ENCODE assay signal across 17 cellular contexts in the genomic region with DNA sequence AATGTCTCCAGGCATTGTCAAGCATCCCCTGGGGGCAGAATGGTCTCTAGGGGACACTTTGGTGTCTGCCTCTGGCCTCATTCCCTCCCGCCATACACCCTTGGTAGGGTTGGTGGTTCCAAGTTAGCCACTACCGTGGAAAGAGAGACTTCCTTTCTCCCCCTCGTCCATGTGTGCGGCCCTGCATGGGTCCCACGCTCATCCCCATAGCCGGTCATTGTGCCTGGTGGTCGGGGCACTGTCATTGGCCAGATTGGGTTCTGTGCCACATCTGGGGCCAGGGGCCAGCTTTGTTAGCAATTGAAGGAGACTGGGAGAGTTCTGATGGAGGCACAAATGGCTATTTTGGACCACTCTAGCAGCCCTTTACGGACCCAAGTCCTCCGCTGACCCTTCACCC. TPM values are rescaled to one million over a fixed set of nuclear protein-coding genes. Genes with fewer than 3 reads are reported as not detected.
DNase-seq lines count a peak whose midpoint lies in the region; ATAC-seq, FAIRE-seq and TF ChIP-seq lines count a peak whose summit lies in the region.
"Had no signal": no experiment of that assay in that cellular context is flagged by ENCODE, and none has a peak within 500 bp of the region (broad histone marks: within the 10 kb centered on the region; RNA-seq: fewer than 3 reads in every experiment).

No MANE protein-coding gene starts in this region.

- dilution Hi-C loops in endothelial cell of umbilical vein (cut with MboI; ENCODE audit: extremely low pct_ligation_motif_present, low sequenced_read_pairs) = no loop called here

- H3K18ac ChIP-seq in neuronal stem cell (ENCODE audit: low read length) = peak overlapping the region; percentile 87

- H3K27me3 ChIP-seq in liver (ENCODE audit: control insufficient read depth in 4 of 4, insufficient read depth in 4 of 4, low read length in 3 of 4) = no peaks in the 10 kb centered on the region
- H3K27me3 ChIP-seq in HepG2 (ENCODE audit: control insufficient read depth in 1 of 2, insufficient read depth in 2 of 2, low read length in 2 of 2) = no peaks in the 10 kb centered on the region
- H3K27me3 ChIP-seq in endothelial cell of umbilical vein (ENCODE audit: control insufficient read depth in 2 of 2, insufficient read depth in 2 of 2, low read length in 2 of 2) = no peaks in the 10 kb centered on the region
- no peaks in the 10 kb centered on the region for H3K27me3 ChIP-seq in neuronal stem cell (ENCODE audit: control insufficient read depth in 3 of 3, insufficient read depth in 3 of 3, low read depth in 1 of 3, low read length in 3 of 3)
- H3K27me3 ChIP-seq: sigmoid colon had no signal

- no peak overlapping the region for H3K23ac ChIP-seq in neuronal stem cell (ENCODE audit: low read depth, low read length, poor library complexity)

- no peak overlapping the region for H4K91ac ChIP-seq in neuronal stem cell (ENCODE audit: low read depth, low read length, poor library complexity)

- H3K4me3 Mint-ChIP-seq in activated CD4-positive, alpha-beta T cell treated with anti-CD3 and anti-CD28 coated beads, Interleukin-2, amount 10 ng/mL, durations not matched to agents 24 days and 14 days = no peak overlapping the region
- H3K4me3 Mint-ChIP-seq: activated CD4-positive, alpha-beta memory T cell treated with anti-CD3 and anti-CD28 coated beads, Interleukin-2, amount 10 ng/mL, durations not matched to agents 7 days and 5 days; activated naive CD8-positive, alpha-beta T cell treated with anti-CD3 and anti-CD28 coated beads, Interleukin-2, amount 10 ng/mL, durations not matched to agents 7 days and 5 days; CD14-positive monocyte; central memory CD8-positive, alpha-beta T cell had no signal

- no peak overlapping the region for H3K4ac ChIP-seq in neuronal stem cell (ENCODE audit: low read length)

- POLR2A ChIA-PET in HepG2 (lab: Yijun Ruan, JAX) (no interaction called here), endothelial cell of umbilical vein (lab: Charles Lee) (no interaction called here)

- H3K27me3 Mint-ChIP-seq in activated CD4-positive, alpha-beta T cell treated with anti-CD3 and anti-CD28 coated beads, Interleukin-2, amount 10 ng/mL, durations not matched to agents 24 days and 14 days = peaks cover 3% of the 10 kb centered on the region

- H2BK15ac ChIP-seq in neuronal stem cell (ENCODE audit: low read length) = no peak overlapping the region

- H3K36me3 ChIP-seq in liver (ENCODE audit: control insufficient read depth in 4 of 4, insufficient read depth in 3 of 4, low read depth in 1 of 4, low read length in 3 of 4) (no peaks in the 10 kb centered on the region), HepG2 (replicated peaks in 1 of 2; ENCODE audit: control insufficient read depth in 1 of 2, insufficient read depth in 2 of 2, low read length in 2 of 2) (no peaks in the 10 kb centered on the region), endothelial cell of umbilical vein (ENCODE audit: control insufficient read depth in 2 of 2, extremely low read depth in 1 of 2, insufficient read depth in 2 of 2, low read length in 2 of 2) (no peaks in the 10 kb centered on the region), neuronal stem cell (replicated peaks in 1 of 2; ENCODE audit: control insufficient read depth in 2 of 2, insufficient read depth in 2 of 2, low read length in 2 of 2) (no peaks in the 10 kb centered on the region)
- H3K36me3 ChIP-seq: sigmoid colon had no signal

- H2BK12ac ChIP-seq in neuronal stem cell (ENCODE audit: low read length) = peak overlapping the region; percentile 22

- no peaks in the 10 kb centered on the region for H3K36me3 Mint-ChIP-seq in activated CD4-positive, alpha-beta T cell treated with anti-CD3 and anti-CD28 coated beads, Interleukin-2, amount 10 ng/mL, durations not matched to agents 24 days and 14 days (ENCODE audit: low read depth)
- H3K36me3 Mint-ChIP-seq: activated naive CD8-positive, alpha-beta T cell treated with anti-CD3 and anti-CD28 coated beads, Interleukin-2, amount 10 ng/mL, durations not matched to agents 7 days and 5 days had no signal

- H3K4me1 ChIP-seq in liver (ENCODE audit: control insufficient read depth in 4 of 4, insufficient read depth in 4 of 4, low read length in 3 of 4) = peaks cover 13 to 26% (median 21%) of the 10 kb centered on the region in 4 donors
- peaks cover 12% of the 10 kb centered on the region for H3K4me1 ChIP-seq in HepG2 (ENCODE audit: insufficient read depth, low read length)
- H3K4me1 ChIP-seq in endothelial cell of umbilical vein (ENCODE audit: control insufficient read depth, extremely low read depth, insufficient read depth, low read length) = peaks cover 28% of the 10 kb centered on the region
- H3K4me1 ChIP-seq in neuronal stem cell (ENCODE audit: control insufficient read depth in 2 of 2, insufficient read depth in 1 of 2, low read depth in 1 of 2, low read length in 2 of 2) = peaks cover 2 to 16% of the 10 kb centered on the region in 2 donors

- H3K27ac Mint-ChIP-seq in activated CD4-positive, alpha-beta T cell treated with anti-CD3 and anti-CD28 coated beads, Interleukin-2, amount 10 ng/mL, durations not matched to agents 24 days and 14 days = no peak overlapping the region
- H3K27ac Mint-ChIP-seq: activated CD4-positive, alpha-beta memory T cell treated with anti-CD3 and anti-CD28 coated beads, Interleukin-2, amount 10 ng/mL, durations not matched to agents 7 days and 5 days; activated naive CD8-positive, alpha-beta T cell treated with anti-CD3 and anti-CD28 coated beads, Interleukin-2, amount 10 ng/mL, durations not matched to agents 7 days and 5 days had no signal

- H2BK120ac ChIP-seq in neuronal stem cell (ENCODE audit: low read depth, low read length) = no peak overlapping the region

- H3K4me2 ChIP-seq in HepG2 (ENCODE audit: low read depth, low read length) (no peak overlapping the region), endothelial cell of umbilical vein (ENCODE audit: insufficient read depth, low read length) (no peak overlapping the region), neuronal stem cell (ENCODE audit: insufficient read depth, low read length, poor library complexity, severe bottlenecking) (peak overlapping the region; percentile 11)

- H4K20me1 ChIP-seq in HepG2 (ENCODE audit: insufficient read depth, low read length) (no peaks in the 10 kb centered on the region), endothelial cell of umbilical vein (replicated peaks; ENCODE audit: control insufficient read depth, extremely low read depth, insufficient read depth, low read length) (no peaks in the 10 kb centered on the region)

- H3K9me3 Mint-ChIP-seq in activated CD4-positive, alpha-beta T cell treated with anti-CD3 and anti-CD28 coated beads, Interleukin-2, amount 10 ng/mL, durations not matched to agents 24 days and 14 days = no peaks in the 10 kb centered on the region
- H3K9me3 Mint-ChIP-seq: activated CD4-positive, alpha-beta memory T cell treated with anti-CD3 and anti-CD28 coated beads, Interleukin-2, amount 10 ng/mL, durations not matched to agents 7 days and 5 days; activated naive CD8-positive, alpha-beta T cell treated with anti-CD3 and anti-CD28 coated beads, Interleukin-2, amount 10 ng/mL, durations not matched to agents 7 days and 5 days; central memory CD8-positive, alpha-beta T cell had no signal

- peak overlapping the region; percentile 39 to 86 for H3K27ac ChIP-seq in liver (ENCODE audit: low read depth in 1 of 2, low read length in 2 of 2)
- H3K27ac ChIP-seq in HepG2 (ENCODE audit: extremely low read length, insufficient read depth, low read length) = no peak overlapping the region
- peak overlapping the region; percentile 60 for H3K27ac ChIP-seq in endothelial cell of umbilical vein (ENCODE audit: insufficient read depth, low read depth, low read length)
- peak overlapping the region; percentile 92 for H3K27ac ChIP-seq in neuronal stem cell (replicated peaks; ENCODE audit: low read length)
- H3K27ac ChIP-seq in coronary artery = peak overlapping the region in 1 of 2 donors; percentile 2

- TF ChIP-seq POLR2A in HepG2 (IDR thresholded peaks at IDR 0.05; ENCODE audit: insufficient read depth in 1 of 2, low read depth in 2 of 2, low read length in 2 of 2) (no peak), endothelial cell of umbilical vein (IDR thresholded peaks at IDR 0.05; ENCODE audit: low read depth, low read length) (no peak)

- peaks cover 5% of the 10 kb centered on the region for H3K79me1 ChIP-seq in neuronal stem cell (ENCODE audit: low read depth, low read length)

- no peak overlapping the region for H2AFZ ChIP-seq in HepG2 (ENCODE audit: low read length)
- no peak overlapping the region for H2AFZ ChIP-seq in endothelial cell of umbilical vein (ENCODE audit: low read depth, low read length)
- H2AFZ ChIP-seq in neuronal stem cell (ENCODE audit: low read length) = no peak overlapping the region

- H3K4me1 Mint-ChIP-seq in activated CD4-positive, alpha-beta T cell treated with anti-CD3 and anti-CD28 coated beads, Interleukin-2, amount 10 ng/mL, durations not matched to agents 24 days and 14 days = peaks cover 2% of the 10 kb centered on the region
- H3K4me1 Mint-ChIP-seq: central memory CD8-positive, alpha-beta T cell had no signal

- H3K9me3 ChIP-seq in liver (ENCODE audit: control insufficient read depth in 4 of 4, low read length in 3 of 4) = no peaks in the 10 kb centered on the region
- H3K9me3 ChIP-seq in HepG2 (ENCODE audit: low read length) = no peaks in the 10 kb centered on the region
- no peaks in the 10 kb centered on the region for H3K9me3 ChIP-seq in endothelial cell of umbilical vein (replicated peaks; ENCODE audit: control insufficient read depth, insufficient read depth, low read length)
- no peaks in the 10 kb centered on the region for H3K9me3 ChIP-seq in neuronal stem cell (replicated peaks in 1 of 2; ENCODE audit: control insufficient read depth in 2 of 2, insufficient read depth in 1 of 2, low read depth in 1 of 2, low read length in 2 of 2)
- H3K9me3 ChIP-seq: sigmoid colon had no signal

- no peak overlapping the region for H3K4me3 ChIP-seq in liver (ENCODE audit: low read depth in 1 of 3, low read length in 3 of 3)
- no peak overlapping the region for H3K4me3 ChIP-seq in HepG2 (replicated peaks in 1 of 3; ENCODE audit: insufficient read depth in 1 of 3, low read depth in 2 of 3, low read length in 3 of 3)
- no peak overlapping the region for H3K4me3 ChIP-seq in endothelial cell of umbilical vein (replicated peaks in 1 of 3; ENCODE audit: insufficient read depth in 1 of 3, low read depth in 1 of 3, low read length in 3 of 3)
- no peak overlapping the region for H3K4me3 ChIP-seq in neuronal stem cell (ENCODE audit: low read length in 2 of 2)
- H3K4me3 ChIP-seq in coronary artery = no peak overlapping the region

- in situ Hi-C loops in HepG2 (cut with HindIII; ENCODE audit: extremely low pct_ligation_motif_present, low pct_unique_long_range_greater_than_20kb) = no loop called here

- TF ChIP-seq RAD21 in liver (IDR thresholded peaks at IDR 0.05) = no peak
- no peak for TF ChIP-seq RAD21 in HepG2 (CRISPR knock-in tag; IDR thresholded peaks at IDR 0.05)

- no peaks in the 10 kb centered on the region for H3K9me1 ChIP-seq in endothelial cell of umbilical vein (replicated peaks; ENCODE audit: control insufficient read depth, extremely low read depth, insufficient read depth, low read length)

- CTCF ChIA-PET in HepG2 (lab: Yijun Ruan, JAX; ENCODE audit: low intra/inter-chr PET ratio, low total read pairs) (no interaction called here), endothelial cell of umbilical vein (lab: Charles Lee) (interaction anchor here (6.0 kb wide), 1 partner anchor 14 kb away, joined by 29 read pairs; no protein-coding TSS in a partner anchor)

- H3K14ac ChIP-seq in neuronal stem cell (ENCODE audit: low read length) = no peak overlapping the region

- H2AK5ac ChIP-seq in neuronal stem cell (ENCODE audit: low read depth, low read length) = peak overlapping the region; percentile 63

- whole genome bisulfite sequencing in liver = 91% methylated on average over 9 of the region's 9 CpGs
- 100% methylated on average over 2 of the region's 9 CpGs for WGBS in HepG2 (ENCODE audit: low lambda C conversion rate)
- no CpG with 5 or more reads among the region's 9 CpGs for WGBS in neuronal stem cell (ENCODE audit: extremely low coverage in 2 of 2, insufficient read length in 2 of 2, insufficient replicate concordance in 1 of 2), 2 donors

- no peak overlapping the region for H4K8ac ChIP-seq in neuronal stem cell (ENCODE audit: low read depth, low read length)

- TF ChIP-seq EP300 in HepG2 (IDR thresholded peaks at IDR 0.05; ENCODE audit: low read depth in 2 of 2, low read length in 2 of 2) = no peak
- no peak for TF ChIP-seq EP300 in HepG2 (CRISPR knock-in tag; IDR thresholded peaks at IDR 0.05; ENCODE audit: borderline replicate concordance)

- H2BK5ac ChIP-seq in neuronal stem cell (ENCODE audit: low read length) = no peak overlapping the region

- ATAC-seq in HepG2 = no peak
- ATAC-seq: PC-3 had no signal

- no peak for DNase-seq in HepG2 (ENCODE audit: low spot score)
- no peak for DNase-seq in endothelial cell of umbilical vein (ENCODE audit: low read depth, low spot score)
- DNase-seq in neuronal stem cell (ENCODE audit: low spot score) = no peak
- no peak for DNase-seq in coronary artery (ENCODE audit: low spot score)
- no peak for DNase-seq in NCI-H2227 (lab: John Stamatoyannopoulos, UW; ENCODE audit: unreplicated experiment)
- no peak for DNase-seq in NCI-H1436 treated with DMSO at 0.1 percent for 48 hours (lab: John Stamatoyannopoulos, UW)
- DNase-seq in activated CD4-positive, alpha-beta T cell treated with anti-CD3 and anti-CD28 coated beads, Interleukin-2, amount 10 ng/mL, durations not matched to agents 24 days and 14 days = no peak
- DNase-seq: activated CD4-positive, alpha-beta memory T cell treated with anti-CD3 and anti-CD28 coated beads, Interleukin-2, amount 10 ng/mL, durations not matched to agents 7 days and 5 days; activated naive CD8-positive, alpha-beta T cell treated with anti-CD3 and anti-CD28 coated beads, Interleukin-2, amount 10 ng/mL, durations not matched to agents 7 days and 5 days; activated T-cell treated with anti-CD3 and anti-CD28 coated beads, Interleukin-2, amount 50 U/mL, for 48 hours; PC-3; stimulated activated CD4-positive, alpha-beta T cell treated with anti-CD3 and anti-CD28 coated beads, Interleukin-4, amount 100 ng/mL, for 4 hours had no signal

- TF ChIP-seq CTCF in liver (IDR thresholded peaks at IDR 0.05; ENCODE audit: low read depth, low read length, missing input control) (no peak), HepG2 (CRISPR knock-in tag; IDR thresholded peaks at IDR 0.05) (no peak), endothelial cell of umbilical vein (IDR thresholded peaks at IDR 0.05; ENCODE audit: extremely low read depth in 1 of 2, insufficient read depth in 1 of 2, low read depth in 1 of 2, low read length in 2 of 2) (no peak), coronary artery (IDR thresholded peaks at IDR 0.05) (no peak)

- H3K9ac ChIP-seq in liver (ENCODE audit: low read depth in 1 of 2, low read length in 2 of 2) (no peak overlapping the region), HepG2 (ENCODE audit: insufficient read depth, low read depth, low read length) (no peak overlapping the region), endothelial cell of umbilical vein (replicated peaks; ENCODE audit: extremely low read depth, insufficient read depth, low read length) (no peak overlapping the region), neuronal stem cell (ENCODE audit: low read depth, low read length, poor library complexity) (no peak overlapping the region)

- no TSS peak for BruUV-seq in HepG2 (replicated peaks; lab: Mats Ljungman, UMichigan)
- no TSS peak for BruUV-seq in endothelial cell of umbilical vein (replicated peaks; lab: Mats Ljungman, UMichigan)

- FAIRE-seq in HepG2 (lab: Jason Lieb, UNC) (no peak), endothelial cell of umbilical vein (lab: Jason Lieb, UNC) (no peak)
- FAIRE-seq: GM19239 had no signal

- H3K79me2 ChIP-seq in HepG2 (ENCODE audit: insufficient read depth, low read length) (no peaks in the 10 kb centered on the region), endothelial cell of umbilical vein (ENCODE audit: control insufficient read depth, insufficient read depth, low read length) (no peaks in the 10 kb centered on the region)

- intact Hi-C loops in HepG2 (cut with micrococcal nuclease; ENCODE audit: unreplicated experiment) (no loop called here), endothelial cell of umbilical vein (cut with micrococcal nuclease) (no loop called here)
- intact Hi-C loops in activated CD4-positive, alpha-beta T cell treated with anti-CD3 and anti-CD28 coated beads, Interleukin-2, amount 10 ng/mL, durations not matched to agents 24 days and 14 days (cut with micrococcal nuclease) = no loop called here

RNA-seq across cellular contexts. Expression of a gene that starts 17.3 kb away (rescaled TPM):
- total RNA-seq in liver (10 to 100 TPM in 1 of 2 donors, 1 to 10 TPM in 1; 5.8 to 10.9 TPM), HepG2 (2016; rRNA removed; fragmentation: Illumina TruSeq; extraction: Trizol) (2.5 and 2.6 TPM in 2 replicates), endothelial cell of umbilical vein (17.0 and 19.8 TPM in 2 replicates)
- polyA plus RNA-seq in liver (1 to 10 TPM; 1.5 to 2.2 TPM), HepG2 (2011; rRNA removed) (1.8 and 1.9 TPM in 2 replicates), endothelial cell of umbilical vein (7.2 and 7.6 TPM in 2 replicates)
- 0.53 and 0.81 TPM in 2 replicates for total RNA-seq in HepG2 (2016; cell fraction: cytosol; rRNA removed; fragmentation: Illumina TruSeq; extraction: Trizol; ENCODE audit: low read depth)
- 2.4 and 2.7 TPM in 2 replicates for total RNA-seq in HepG2 (2016; cell fraction: insoluble cytoplasmic fraction; rRNA removed; fragmentation: Illumina TruSeq; extraction: Trizol)
- total RNA-seq in HepG2 (2016; cell fraction: membrane; rRNA removed; fragmentation: Illumina TruSeq; extraction: Trizol) = 1.00 and 1.1 TPM in 2 replicates
- 2.7 and 3.0 TPM in 2 replicates for total RNA-seq in HepG2 (2016; cell fraction: nucleus; rRNA removed; fragmentation: Illumina TruSeq; extraction: Trizol)
- polyA plus RNA-seq in HepG2 (2011; cell fraction: cytosol; rRNA removed) = 2.3 and 2.4 TPM in 2 replicates
- 1.2 and 1.9 TPM in 2 replicates for polyA plus RNA-seq in HepG2 (2011; cell fraction: nucleus; rRNA removed)
- polyA plus RNA-seq in HepG2 (2012) = 1.6 and 1.9 TPM in 2 replicates
- 0.17 and 0.18 TPM in 2 replicates for polyA plus RNA-seq in HepG2 (2016; cell fraction: cytosol; fragmentation: Illumina TruSeq; extraction: Trizol; ENCODE audit: low read depth)
- polyA plus RNA-seq in HepG2 (2016; cell fraction: insoluble cytoplasmic fraction; fragmentation: Illumina TruSeq; extraction: Trizol; ENCODE audit: low read depth) = 1.6 and 1.7 TPM in 2 replicates
- polyA plus RNA-seq in HepG2 (2016; cell fraction: membrane; fragmentation: Illumina TruSeq; extraction: Trizol; ENCODE audit: low read depth) = 0.66 and 0.90 TPM in 2 replicates
- 2.5 and 2.8 TPM in 2 replicates for polyA plus RNA-seq in HepG2 (2016; cell fraction: nucleus; fragmentation: Illumina TruSeq; extraction: Trizol; ENCODE audit: insufficient read depth, low read depth)
- 1.7 and 8.7 TPM in 2 replicates for polyA minus RNA-seq in HepG2 (2011; rRNA and poly(A)+ RNA removed; ENCODE audit: low replicate concordance)
- polyA minus RNA-seq in HepG2 (2011; cell fraction: cytosol; rRNA and poly(A)+ RNA removed) = 3.8 and 5.8 TPM in 2 replicates
- 2.8 and 3.4 TPM in 2 replicates for polyA minus RNA-seq in HepG2 (2011; cell fraction: nucleus; rRNA and poly(A)+ RNA removed)
- polyA plus RNA-seq in endothelial cell of umbilical vein (2011; cell fraction: cytosol; rRNA removed) = 8.2 and 10.7 TPM in 2 replicates
- polyA plus RNA-seq in endothelial cell of umbilical vein (2011; cell fraction: nucleus; rRNA removed) = 9.7 and 13.5 TPM in 2 replicates
- 9.4 and 10.3 TPM in 2 replicates for polyA plus RNA-seq in endothelial cell of umbilical vein (2012)
- 26.1 and 30.0 TPM in 2 replicates for polyA minus RNA-seq in endothelial cell of umbilical vein
- 0.41 TPM for polyA minus RNA-seq in endothelial cell of umbilical vein (2011; cell fraction: cytosol; rRNA and poly(A)+ RNA removed)
- 8.1 and 11.1 TPM in 2 replicates for polyA minus RNA-seq in endothelial cell of umbilical vein (2011; cell fraction: nucleus; rRNA and poly(A)+ RNA removed)
- 4.4 TPM for polyA plus RNA-seq in neuronal stem cell (2013, experiment 1 of 2)
- polyA plus RNA-seq in neuronal stem cell (2013, experiment 2 of 2) = 4.3 TPM
- total RNA-seq in activated CD4-positive, alpha-beta T cell treated with anti-CD3 and anti-CD28 coated beads, Interleukin-2, amount 10 ng/mL, durations not matched to agents 24 days and 14 days = not detected in 2 replicates
- total RNA-seq: activated CD4-positive, alpha-beta memory T cell treated with anti-CD3 and anti-CD28 coated beads, Interleukin-2, amount 10 ng/mL, durations not matched to agents 7 days and 5 days had no signal
